Comparison of ENCODE assay signal across 9 cellular contexts in the genomic region with DNA sequence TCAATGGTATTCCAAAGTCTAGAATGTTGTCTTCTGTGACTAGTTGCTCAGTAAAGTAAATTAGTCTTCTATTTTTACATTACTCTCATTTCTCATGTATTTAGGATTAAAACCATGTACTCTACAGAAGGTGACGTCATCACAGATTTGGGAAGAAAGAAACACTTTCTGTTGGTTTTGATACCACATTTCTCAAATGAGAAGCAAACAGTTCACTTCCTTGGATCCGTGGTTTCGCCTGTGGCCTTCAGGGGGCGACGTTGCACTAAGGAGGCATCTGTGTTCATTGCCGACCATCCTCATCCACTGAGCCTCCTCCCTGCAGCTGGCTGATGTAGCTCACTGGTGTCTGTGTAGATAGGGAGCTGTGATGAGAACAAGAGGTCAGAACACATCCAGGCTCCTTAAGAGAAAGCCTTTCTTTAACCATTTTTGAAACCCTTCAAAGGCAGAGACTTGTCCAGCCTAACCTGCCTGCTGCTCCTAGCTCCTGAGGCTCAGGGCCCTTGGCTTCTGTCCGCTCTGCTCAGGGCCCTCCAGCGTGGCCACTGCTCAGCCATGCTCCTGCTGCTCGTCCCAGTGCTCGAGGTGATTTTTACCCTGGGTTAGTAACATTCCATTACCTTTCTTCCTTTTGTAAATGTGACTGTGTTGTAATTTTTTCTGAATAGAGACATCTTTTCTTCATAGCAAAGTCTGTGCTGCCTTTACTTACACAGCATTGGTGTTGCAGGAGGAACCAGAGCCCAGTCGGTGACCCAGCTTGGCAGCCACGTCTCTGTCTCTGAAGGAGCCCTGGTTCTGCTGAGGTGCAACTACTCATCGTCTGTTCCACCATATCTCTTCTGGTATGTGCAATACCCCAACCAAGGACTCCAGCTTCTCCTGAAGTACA.
DNase-seq lines count a peak whose midpoint lies in the region; ATAC-seq, FAIRE-seq and TF ChIP-seq lines count a peak whose summit lies in the region.
"Had no signal": no experiment of that assay in that cellular context is flagged by ENCODE, and none has a peak within 500 bp of the region (broad histone marks: within the 10 kb centered on the region; RNA-seq: fewer than 3 reads in every experiment).

No MANE protein-coding gene starts in this region.

- ATAC-seq in WTC11 (peak; percentile 98), HG03095 (IDR thresholded peaks at IDR 0.05; ENCODE audit: unreplicated experiment) (no peak)

- peak; percentile 27; the same call in 1 of the 2 replicates for TF ChIP-seq CTCF in WTC11 (IDR thresholded peaks at IDR 0.05)

- no peaks in the 10 kb centered on the region for H3K9me2 ChIP-seq in GM23248 (ENCODE audit: insufficient read depth)

- H3F3A ChIP-seq in GM23248 (ENCODE audit: insufficient read depth): no peaks in the 10 kb centered on the region

- TF ChIP-seq POLR2A in H54 (IDR thresholded peaks at IDR 0.05; ENCODE audit: low read depth, low read length): no peak

- no peaks in the 10 kb centered on the region; the same call in 1 of the 2 replicates for H3K27me3 Mint-ChIP-seq in WTC11 (ENCODE audit: low read depth)

- WGBS in GM23248 (ENCODE audit: low coverage in 1 of 2, low lambda C conversion rate in 2 of 2, missing lambda C conversion rate in 2 of 2), 2 experiments: 11 to 12% methylated on average over 13 of the region's 13 CpGs

- H3K27ac Mint-ChIP-seq in WTC11: no peak overlapping the region

- H3K36me3 Mint-ChIP-seq in WTC11: no peaks in the 10 kb centered on the region

- H3K4me1 Mint-ChIP-seq in WTC11: no peaks in the 10 kb centered on the region

- no peak overlapping the region for H3K27ac ChIP-seq in GM23248
- H3K27ac ChIP-seq: thyroid gland had no signal

- no peak overlapping the region for H3K4me3 ChIP-seq in GM23248
- H3K4me3 ChIP-seq: thyroid gland had no signal

- POLR2A ChIA-PET in WTC11 (lab: Charles Lee): no interaction called here

- CTCF ChIA-PET in WTC11 (lab: Charles Lee): interaction anchor here (0.6 to 1.8 kb wide), 10 partner anchors 11 to 491 kb away, joined by 3 to 14 read pairs (median 4); no protein-coding TSS in a partner anchor

- no peaks in the 10 kb centered on the region for H3K4me1 ChIP-seq in GM23248 (ENCODE audit: insufficient read depth)
- H3K4me1 ChIP-seq: thyroid gland had no signal

- in situ Hi-C loops in GM23248 (cut with MboI): no loop called here

- H3K9ac ChIP-seq in GM23248: no peak overlapping the region

- no peaks in the 10 kb centered on the region for H3K36me3 ChIP-seq in GM23248 (ENCODE audit: low read depth)
- H3K36me3 ChIP-seq: thyroid gland had no signal

- DNase-seq in H54 (ENCODE audit: insufficient read length, low spot score) (no peak), WTC11 (ENCODE audit: low spot score) (peak; percentile 62), dermis blood vessel endothelial cell (peak; percentile 60), GM23248 (no peak), HuH-7.5 (ENCODE audit: low spot score) (no peak), NOMO-1 treated with DMSO at 0.1 percent for 48 hours (lab: John Stamatoyannopoulos, UW; ENCODE audit: unreplicated experiment) (no peak)
- peak; percentile 33 to 36 for DNase-seq in stimulated activated CD4-positive, alpha-beta T cell treated with anti-CD3 and anti-CD28 coated beads, Interleukin-15, amount 100 ng/mL, for 48 hours (ENCODE audit: low read depth in 2 of 2)

- no peaks in the 10 kb centered on the region for H3K79me2 ChIP-seq in GM23248 (ENCODE audit: insufficient read depth)

- FAIRE-seq in H54 (lab: Jason Lieb, UNC): peak; percentile 41

- no peak overlapping the region for H3K4me2 ChIP-seq in GM23248 (ENCODE audit: unreplicated experiment)

- H3K9me3 ChIP-seq in GM23248 (ENCODE audit: low read depth): no peaks in the 10 kb centered on the region
- H3K9me3 ChIP-seq: thyroid gland had no signal

- H4K20me1 ChIP-seq in GM23248 (ENCODE audit: insufficient read depth): no peaks in the 10 kb centered on the region

- H3K9me3 Mint-ChIP-seq in WTC11: 0 out of 2 replicates have a peak, but pooled peaks cover 3% of the 10 kb centered on the region

- H3K4me3 Mint-ChIP-seq in WTC11: no peak overlapping the region

- no peak overlapping the region for H2AFZ ChIP-seq in GM23248

- H3K27me3 ChIP-seq in GM23248 (replicated peaks; ENCODE audit: insufficient read depth): no peaks in the 10 kb centered on the region
- H3K27me3 ChIP-seq: thyroid gland had no signal

TF ChIP-seq in WTC11, 78 proteins besides CTCF, POLR2A, EP300 and RAD21:
- TF ChIP-seq EMX1 (CRISPR knock-in tag; IDR thresholded peaks at IDR 0.05) (no peak), MAX (CRISPR knock-in tag; IDR thresholded peaks at IDR 0.05) (no peak), RORB (CRISPR knock-in tag; IDR thresholded peaks at IDR 0.05) (no peak), ZNF512 (CRISPR knock-in tag; IDR thresholded peaks at IDR 0.05; ENCODE audit: borderline replicate concordance) (no peak), ATF1 (CRISPR knock-in tag; IDR thresholded peaks at IDR 0.05) (no peak), SMAD3 (CRISPR knock-in tag; IDR thresholded peaks at IDR 0.05; ENCODE audit: borderline replicate concordance) (no peak), FOXJ3 (CRISPR knock-in tag; IDR thresholded peaks at IDR 0.05; ENCODE audit: borderline replicate concordance) (no peak), NFE2L1 (CRISPR knock-in tag; IDR thresholded peaks at IDR 0.05) (no peak), MYBL2 (CRISPR knock-in tag; IDR thresholded peaks at IDR 0.05) (no peak), ELF4 (CRISPR knock-in tag; IDR thresholded peaks at IDR 0.05; ENCODE audit: low read depth) (no peak), ZNF317 (CRISPR knock-in tag; IDR thresholded peaks at IDR 0.05; ENCODE audit: borderline replicate concordance, low read depth) (no peak), PRRX2 (CRISPR knock-in tag; IDR thresholded peaks at IDR 0.05) (no peak)
- TF ChIP-seq, protein P1, sequence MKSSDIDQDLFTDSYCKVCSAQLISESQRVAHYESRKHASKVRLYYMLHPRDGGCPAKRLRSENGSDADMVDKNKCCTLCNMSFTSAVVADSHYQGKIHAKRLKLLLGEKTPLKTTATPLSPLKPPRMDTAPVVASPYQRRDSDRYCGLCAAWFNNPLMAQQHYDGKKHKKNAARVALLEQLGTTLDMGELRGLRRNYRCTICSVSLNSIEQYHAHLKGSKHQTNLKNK (CRISPR knock-in tag; IDR thresholded peaks at IDR 0.05): no peak
- TF ChIP-seq, protein P2, sequence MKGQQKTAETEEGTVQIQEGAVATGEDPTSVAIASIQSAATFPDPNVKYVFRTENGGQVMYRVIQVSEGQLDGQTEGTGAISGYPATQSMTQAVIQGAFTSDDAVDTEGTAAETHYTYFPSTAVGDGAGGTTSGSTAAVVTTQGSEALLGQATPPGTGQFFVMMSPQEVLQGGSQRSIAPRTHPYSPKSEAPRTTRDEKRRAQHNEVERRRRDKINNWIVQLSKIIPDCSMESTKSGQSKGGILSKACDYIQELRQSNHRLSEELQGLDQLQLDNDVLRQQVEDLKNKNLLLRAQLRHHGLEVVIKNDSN (CRISPR knock-in tag; IDR thresholded peaks at IDR 0.05): no peak

Comparison
In these comparisons a context has a peak if more than half of its experiments do, and no peak if none do; other contexts are left out.
1. DNase-seq: peak in WTC11 (single experiment), dermis blood vessel endothelial cell (single experiment) and stimulated activated CD4-positive, alpha-beta T cell treated with anti-CD3 and anti-CD28 coated beads, Interleukin-15, amount 100 ng/mL, for 48 hours (2 of 2); none in H54 (single experiment), GM23248 (single experiment), HuH-7.5 (single experiment) and NOMO-1 treated with DMSO at 0.1 percent for 48 hours (single experiment).